Comparison of ENCODE assay signal across 10 cellular contexts in the genomic region with DNA sequence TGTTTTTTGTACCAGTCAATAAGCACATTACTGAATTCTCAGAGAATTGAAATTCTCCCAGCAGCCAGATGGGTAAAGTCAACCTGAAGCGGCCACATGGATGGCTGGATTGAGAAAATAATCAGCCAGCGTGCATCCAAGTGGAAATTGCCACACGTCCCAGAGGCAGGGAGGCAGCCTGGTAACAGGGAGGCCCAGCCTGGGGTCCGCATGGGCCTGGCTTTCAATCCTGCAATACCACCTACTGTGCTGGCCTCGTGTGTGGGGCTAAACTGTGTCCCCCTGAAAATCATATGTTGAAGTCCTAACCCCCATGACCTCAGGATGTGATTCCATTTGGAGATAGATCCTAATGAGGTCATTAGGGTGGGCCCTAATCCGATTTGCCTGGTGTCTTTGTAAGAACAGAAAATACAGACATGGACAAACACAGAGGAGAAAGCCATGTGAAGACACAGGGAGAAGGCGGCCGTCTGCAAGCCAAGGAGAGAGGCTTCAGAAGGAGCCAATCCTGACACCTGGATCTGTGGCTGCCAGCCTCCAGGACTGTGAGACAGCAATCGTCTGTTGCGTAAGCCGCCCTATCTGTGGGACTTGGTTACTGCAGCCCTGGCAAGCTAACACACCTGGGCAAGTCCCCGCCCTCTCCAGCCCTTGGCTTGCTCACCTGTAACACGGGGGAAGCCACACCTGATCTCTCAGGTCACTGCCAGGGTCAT.
DNase-seq lines count a peak whose midpoint lies in the region; ATAC-seq, FAIRE-seq and TF ChIP-seq lines count a peak whose summit lies in the region.
"Had no signal": no experiment of that assay in that cellular context is flagged by ENCODE, and none has a peak within 500 bp of the region (broad histone marks: within the 10 kb centered on the region; RNA-seq: fewer than 3 reads in every experiment).

No MANE protein-coding gene starts in this region.

- H3K36me3 ChIP-seq in small intestine (ENCODE audit: control insufficient read depth in 2 of 2, insufficient read depth in 2 of 2, low read length in 2 of 2): no peaks in the 10 kb centered on the region
- H3K36me3 ChIP-seq: esophagus muscularis mucosa had no signal

- H3K4me3 ChIP-seq in small intestine (ENCODE audit: low read depth in 1 of 2, low read length in 2 of 2): no peak overlapping the region
- H3K4me3 ChIP-seq: esophagus muscularis mucosa had no signal

- no peaks in the 10 kb centered on the region for H3K4me1 Mint-ChIP-seq in CD4-positive, alpha-beta T cell (ENCODE audit: low read depth)
- H3K4me1 Mint-ChIP-seq: activated naive CD4-positive, alpha-beta T cell treated with anti-CD3 and anti-CD28 coated beads, Interleukin-2, amount 50 U/mL, for 24 hours had no signal

- no peak for FAIRE-seq in small intestine (lab: Jason Lieb, UNC)

- WGBS in small intestine, 3 donors: 39 to 57% (median 42%) methylated on average over 13 of the region's 13 CpGs

- H3K27ac ChIP-seq in small intestine (ENCODE audit: low read depth in 1 of 2, low read length in 1 of 2): no peak overlapping the region
- H3K27ac ChIP-seq in CD4-positive, alpha-beta T cell (ENCODE audit: low read depth, low read length): no peak overlapping the region
- H3K27ac ChIP-seq: esophagus muscularis mucosa had no signal

- H3K9me3 ChIP-seq in small intestine (ENCODE audit: control insufficient read depth, low read depth): no peaks in the 10 kb centered on the region
- no peaks in the 10 kb centered on the region for H3K9me3 ChIP-seq in CD4-positive, alpha-beta T cell (ENCODE audit: control insufficient read depth, low read length)
- H3K9me3 ChIP-seq: esophagus muscularis mucosa had no signal

- no peaks in the 10 kb centered on the region for H3K27me3 ChIP-seq in small intestine (ENCODE audit: control insufficient read depth in 2 of 2, insufficient read depth in 2 of 2, low read length in 2 of 2)
- no peaks in the 10 kb centered on the region for H3K27me3 ChIP-seq in CD4-positive, alpha-beta T cell (ENCODE audit: control insufficient read depth, insufficient read depth, low read length)

- H3K4me1 ChIP-seq in small intestine (ENCODE audit: control insufficient read depth in 2 of 2, insufficient read depth in 1 of 2, low read depth in 1 of 2, low read length in 1 of 2): no peaks in the 10 kb centered on the region
- H3K4me1 ChIP-seq: esophagus muscularis mucosa had no signal

- POLR2A ChIA-PET in CD4-positive, alpha-beta T cell (lab: Charles Lee): no interaction called here

- ATAC-seq in esophagus mucosa: peak; percentile 90
- ATAC-seq in CD4-positive, alpha-beta T cell (ENCODE audit: poor library complexity): no peak

- DNase-seq in NCI-H82 (lab: John Stamatoyannopoulos, UW) (peak; percentile 40), NCI-H82 treated with DMSO at 0.1 percent for 48 hours (lab: John Stamatoyannopoulos, UW; ENCODE audit: unreplicated experiment) (no peak), NCI-H2196 (lab: John Stamatoyannopoulos, UW; ENCODE audit: unreplicated experiment) (peak; percentile 68), small intestine (peak; percentile 47), OCI-M2 (lab: John Stamatoyannopoulos, UW; ENCODE audit: unreplicated experiment) (no peak), AG20443 (ENCODE audit: low spot score) (no peak)
- DNase-seq in CD4-positive, alpha-beta T cell: no peak

- H3K9me3 Mint-ChIP-seq in CD4-positive, alpha-beta T cell: no peaks in the 10 kb centered on the region
- H3K9me3 Mint-ChIP-seq: activated naive CD4-positive, alpha-beta T cell treated with anti-CD3 and anti-CD28 coated beads, Interleukin-2, amount 50 U/mL, for 24 hours had no signal

- peaks cover 12% of the 10 kb centered on the region for H3K27me3 Mint-ChIP-seq in CD4-positive, alpha-beta T cell

- TF ChIP-seq CTCF in CD4-positive, alpha-beta T cell (IDR thresholded peaks at IDR 0.05): no peak

- no peak overlapping the region for H3K4me3 Mint-ChIP-seq in CD4-positive, alpha-beta T cell
- H3K4me3 Mint-ChIP-seq: activated naive CD4-positive, alpha-beta T cell treated with anti-CD3 and anti-CD28 coated beads, Interleukin-2, amount 50 U/mL, for 24 hours had no signal

- no peak overlapping the region for H3K27ac Mint-ChIP-seq in CD4-positive, alpha-beta T cell
- H3K27ac Mint-ChIP-seq: activated naive CD4-positive, alpha-beta T cell treated with anti-CD3 and anti-CD28 coated beads, Interleukin-2, amount 50 U/mL, for 24 hours had no signal

- intact Hi-C loops in CD4-positive, alpha-beta T cell (cut with DNase I, micrococcal nuclease): no loop called here

- CTCF ChIA-PET in CD4-positive, alpha-beta T cell (lab: Charles Lee): no interaction called here

- H3K36me3 Mint-ChIP-seq in CD4-positive, alpha-beta T cell (ENCODE audit: low read depth): no peaks in the 10 kb centered on the region
- H3K36me3 Mint-ChIP-seq: activated naive CD4-positive, alpha-beta T cell treated with anti-CD3 and anti-CD28 coated beads, Interleukin-2, amount 50 U/mL, for 24 hours had no signal

Comparison
In these comparisons a context has a peak if more than half of its experiments do, and no peak if none do; other contexts are left out.
1. DNase-seq: peak in NCI-H82 (single experiment), NCI-H2196 (single experiment) and small intestine (single experiment); none in NCI-H82 treated with DMSO at 0.1 percent for 48 hours (single experiment), OCI-M2 (single experiment), CD4-positive, alpha-beta T cell (0 of 10) and AG20443 (single experiment).